ENCODE assay signal across 14 cellular contexts in the genomic region with DNA sequence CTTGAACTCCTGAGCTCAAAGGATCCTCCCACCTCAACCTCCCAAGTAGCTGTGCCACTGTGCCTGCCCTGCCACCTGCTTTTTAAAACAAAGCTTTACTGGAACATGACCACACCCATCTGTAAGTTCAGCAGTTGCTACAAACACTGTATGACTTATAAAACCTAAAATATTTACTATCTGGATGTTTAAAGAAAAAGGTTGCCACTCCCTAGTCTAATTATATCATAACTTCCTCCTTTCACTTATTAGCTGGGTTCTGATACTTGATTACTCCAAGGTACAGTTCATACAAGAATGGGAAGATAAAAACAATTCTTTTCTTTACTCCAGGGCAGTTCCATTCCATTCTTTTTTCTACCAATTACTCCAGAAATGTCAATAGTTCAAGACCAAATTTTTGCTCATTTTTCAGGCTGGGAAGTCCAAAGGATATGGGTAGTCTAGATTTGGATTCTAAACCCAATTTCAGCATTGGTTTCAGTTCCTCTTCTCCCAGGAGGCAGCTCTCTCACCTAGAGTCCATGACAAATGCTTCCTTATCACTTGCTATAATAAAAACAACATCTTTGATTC.
DNase-seq lines count a peak whose midpoint lies in the region; ATAC-seq and TF ChIP-seq lines count a peak whose summit lies in the region.
"Had no signal": no experiment of that assay in that cellular context is flagged by ENCODE, and none has a peak within 500 bp of the region (broad histone marks: within the 10 kb centered on the region; RNA-seq: fewer than 3 reads in every experiment).

No MANE protein-coding gene starts in this region.

- DNase-seq in activated naive CD8-positive, alpha-beta T cell treated with anti-CD3 and anti-CD28 coated beads, Interleukin-2, amount 50 U/mL, for 24 hours, result no peak
- DNase-seq in MV-4-11 (lab: John Stamatoyannopoulos, UW) (peak; percentile 48), type B pancreatic cell (ENCODE audit: extremely low spot score, unreplicated experiment) (no peak), GOT3 (lab: John Stamatoyannopoulos, UW) (no peak)
- no peak for DNase-seq in stimulated activated CD8-positive, alpha-beta memory T cell treated with anti-CD3 and anti-CD28 coated beads, Interleukin-4, amount 100 ng/mL, for 48 hours
- DNase-seq: activated CD8-positive, alpha-beta memory T cell treated with anti-CD3 and anti-CD28 coated beads, Interleukin-2, amount 50 U/mL, for 48 hours; GDM1; NCI-H510A; nucleus accumbens; stimulated activated CD4-positive, alpha-beta T cell treated with anti-CD3 and anti-CD28 coated beads, Interleukin-2, amount 100 ng/mL, for 48 hours; testis had no signal

- H3K9me3 ChIP-seq in esophagus (ENCODE audit: control insufficient read depth in 2 of 2, insufficient read depth in 1 of 2, low read depth in 1 of 2, low read length in 1 of 2), result no peaks in the 10 kb centered on the region
- H3K9me3 ChIP-seq: testis had no signal

- peaks cover 32% of the 10 kb centered on the region for H3K36me3 Mint-ChIP-seq in activated naive CD8-positive, alpha-beta T cell
- peaks cover 60% of the 10 kb centered on the region for H3K36me3 Mint-ChIP-seq in activated naive CD8-positive, alpha-beta T cell treated with anti-CD3 and anti-CD28 coated beads, Interleukin-2, amount 50 U/mL, for 24 hours (ENCODE audit: low read depth)
- H3K36me3 Mint-ChIP-seq in type B pancreatic cell, result peaks cover 54% of the 10 kb centered on the region

- no peaks in the 10 kb centered on the region for H3K4me1 Mint-ChIP-seq in activated naive CD8-positive, alpha-beta T cell (ENCODE audit: low read depth)
- peaks cover 4% of the 10 kb centered on the region for H3K4me1 Mint-ChIP-seq in activated naive CD8-positive, alpha-beta T cell treated with anti-CD3 and anti-CD28 coated beads, Interleukin-2, amount 50 U/mL, for 24 hours
- H3K4me1 Mint-ChIP-seq in type B pancreatic cell (ENCODE audit: unreplicated experiment), result no peaks in the 10 kb centered on the region

- no peak overlapping the region for H3K4me3 Mint-ChIP-seq in activated naive CD8-positive, alpha-beta T cell
- H3K4me3 Mint-ChIP-seq in activated naive CD8-positive, alpha-beta T cell treated with anti-CD3 and anti-CD28 coated beads, Interleukin-2, amount 50 U/mL, for 24 hours, result no peak overlapping the region
- H3K4me3 Mint-ChIP-seq in type B pancreatic cell, result no peak overlapping the region

- no peaks in the 10 kb centered on the region for H3K27me3 Mint-ChIP-seq in activated naive CD8-positive, alpha-beta T cell
- H3K27me3 Mint-ChIP-seq in activated naive CD8-positive, alpha-beta T cell treated with anti-CD3 and anti-CD28 coated beads, Interleukin-2, amount 50 U/mL, for 24 hours, result no peaks in the 10 kb centered on the region
- H3K27me3 Mint-ChIP-seq in type B pancreatic cell, result no peaks in the 10 kb centered on the region

- H3K4me1 ChIP-seq in esophagus (ENCODE audit: control insufficient read depth in 2 of 2, insufficient read depth in 2 of 2, low read length in 1 of 2), result no peaks in the 10 kb centered on the region
- H3K4me1 ChIP-seq: testis had no signal

- H3K27me3 ChIP-seq in esophagus (ENCODE audit: control insufficient read depth in 1 of 2, insufficient read depth in 2 of 2, low read length in 2 of 2), result no peaks in the 10 kb centered on the region
- H3K27me3 ChIP-seq: testis had no signal

- peak overlapping the region; percentile 4 to 70 for H3K27ac ChIP-seq in esophagus (ENCODE audit: low read depth in 2 of 2, low read length in 1 of 2)
- H3K27ac ChIP-seq: testis had no signal

- peaks cover 3 to 7% of the 10 kb centered on the region in 2 donors for H3K36me3 ChIP-seq in esophagus (ENCODE audit: control insufficient read depth in 2 of 2, insufficient read depth in 2 of 2, low read length in 1 of 2)

- H3K4me3 ChIP-seq in esophagus (ENCODE audit: low read depth in 1 of 2, low read length in 2 of 2), result no peak overlapping the region
- H3K4me3 ChIP-seq: testis had no signal

- TF ChIP-seq CTCF in type B pancreatic cell (conservative IDR thresholded peaks at IDR 0.05), result no peak

- ATAC-seq in activated naive CD8-positive, alpha-beta T cell treated with anti-CD3 and anti-CD28 coated beads, Interleukin-2, amount 50 U/mL, for 24 hours, result no peak
- no peak for ATAC-seq in HG02759 (IDR thresholded peaks at IDR 0.05; ENCODE audit: unreplicated experiment)

- no peaks in the 10 kb centered on the region for H3K9me3 Mint-ChIP-seq in activated naive CD8-positive, alpha-beta T cell (ENCODE audit: low read depth)
- peaks cover 4% of the 10 kb centered on the region for H3K9me3 Mint-ChIP-seq in activated naive CD8-positive, alpha-beta T cell treated with anti-CD3 and anti-CD28 coated beads, Interleukin-2, amount 50 U/mL, for 24 hours
- H3K9me3 Mint-ChIP-seq in type B pancreatic cell, result peaks cover 20% of the 10 kb centered on the region

- H3K27ac Mint-ChIP-seq in activated naive CD8-positive, alpha-beta T cell, result peak overlapping the region; percentile 16
- H3K27ac Mint-ChIP-seq in activated naive CD8-positive, alpha-beta T cell treated with anti-CD3 and anti-CD28 coated beads, Interleukin-2, amount 50 U/mL, for 24 hours, result no peak overlapping the region
- peak overlapping the region; percentile 80 for H3K27ac Mint-ChIP-seq in type B pancreatic cell
